Comparison of ENCODE assay signal across 10 cellular contexts in the genomic region with DNA sequence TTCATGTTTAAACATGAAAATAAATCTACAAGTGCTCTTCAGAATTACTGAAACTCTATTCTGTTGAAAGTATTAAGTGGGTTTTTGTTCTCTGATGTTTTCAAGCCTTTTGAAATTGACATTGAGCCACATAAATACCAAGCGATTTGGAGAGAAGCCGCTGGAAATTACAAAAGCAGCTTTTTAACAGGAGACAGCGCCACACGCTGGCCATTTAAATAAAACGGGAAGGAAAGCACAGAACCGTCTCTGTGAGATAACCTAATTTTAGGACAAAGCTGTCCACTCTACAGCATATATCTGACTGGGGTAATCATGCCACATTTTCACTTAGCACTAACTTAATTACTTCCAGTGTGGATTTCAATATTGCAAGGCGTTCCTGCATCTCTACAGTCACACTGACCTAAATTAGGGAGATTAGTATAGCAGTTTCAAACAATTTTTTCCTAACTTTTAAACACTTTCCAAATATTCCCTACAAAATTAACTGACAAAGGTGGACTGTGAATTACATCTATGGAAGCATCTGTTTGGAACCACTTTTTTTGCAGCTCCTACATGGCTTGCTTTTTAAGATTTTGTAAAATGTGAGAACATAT. TPM values are rescaled to one million over a fixed set of nuclear protein-coding genes. Genes with fewer than 3 reads are reported as not detected.
A peak's percentile ranks its signal among the peaks of the same experiment; 100 is the strongest.
DNase-seq lines count a peak whose midpoint lies in the region; ATAC-seq, FAIRE-seq and TF ChIP-seq lines count a peak whose summit lies in the region.
"Had no signal": no experiment of that assay in that cellular context is flagged by ENCODE, and none has a peak within 500 bp of the region (broad histone marks: within the 10 kb centered on the region; RNA-seq: fewer than 3 reads in every experiment).

No MANE protein-coding gene starts in this region.

- in situ Hi-C loops in SK-MEL-5 (cut with HindIII; ENCODE audit: low pct_unique_long_range_greater_than_20kb, low sequenced_read_pairs): no loop called here

- no peak overlapping the region for H3K18ac ChIP-seq in H1 (ENCODE audit: extremely low read depth, low read length)

- POLR2A ChIA-PET in H1 (lab: Charles Lee; ENCODE audit: partially characterized antibody): no interaction called here

- H2AK5ac ChIP-seq in H1 (ENCODE audit: low read depth, low read length): no peak overlapping the region

- H2BK120ac ChIP-seq in H1 (replicated peaks; ENCODE audit: low read depth, low read length): no peak overlapping the region

- H3K56ac ChIP-seq in H1 (replicated peaks; ENCODE audit: insufficient read length, low read depth, low read length): no peak overlapping the region

- no peaks in the 10 kb centered on the region for H3K23me2 ChIP-seq in H1 (ENCODE audit: low read depth, low read length)

- no peak overlapping the region for H2BK15ac ChIP-seq in H1 (ENCODE audit: low read length)

- no peak overlapping the region for H3K4ac ChIP-seq in H1 (replicated peaks; ENCODE audit: insufficient read length, low read depth, low read length)

- peaks cover 11% of the 10 kb centered on the region for H3K27me3 Mint-ChIP-seq in neural crest cell (ENCODE audit: low read depth)
- H3K27me3 Mint-ChIP-seq: activated B cell treated with CpG ODN at 0.5 μM for 24 hours had no signal

- H3K9ac ChIP-seq in H1 (replicated peaks in 1 of 4; ENCODE audit: extremely low read depth in 1 of 4, low read depth in 3 of 4, low read length in 3 of 4): no peak overlapping the region; a peak in 1 of 7 replicates
- H3K9ac ChIP-seq: BLaER1 had no signal

- H3K4me3 Mint-ChIP-seq in neural crest cell: no peak overlapping the region
- H3K4me3 Mint-ChIP-seq: activated B cell treated with CpG ODN at 0.5 μM for 24 hours had no signal

- H4K20me1 ChIP-seq in H1 (replicated peaks in 1 of 2; ENCODE audit: control insufficient read depth in 1 of 2, insufficient read depth in 2 of 2, low read length in 2 of 2): no peaks in the 10 kb centered on the region
- H4K20me1 ChIP-seq: BLaER1 had no signal

- no peak overlapping the region for H2BK5ac ChIP-seq in H1 (ENCODE audit: low read depth, low read length)

- H3K23ac ChIP-seq in H1 (ENCODE audit: insufficient read length): no peak overlapping the region

- CTCF ChIA-PET in H1 (lab: Charles Lee; ENCODE audit: partially characterized antibody): interaction anchor here (0.5 to 2.5 kb wide), 7 partner anchors 12 to 723 kb away, joined by 3 to 7 read pairs (median 3); no protein-coding TSS in a partner anchor

- no peak overlapping the region for H2BK20ac ChIP-seq in H1 (ENCODE audit: low read length)

- no peak overlapping the region for H4K5ac ChIP-seq in H1 (ENCODE audit: insufficient read length, low read depth, low read length)

- no peak for ATAC-seq in HG02642 (IDR thresholded peaks at IDR 0.05; ENCODE audit: poor library complexity, unreplicated experiment)
- ATAC-seq in HG03442 (IDR thresholded peaks at IDR 0.05; ENCODE audit: unreplicated experiment): no peak

- H3K4me2 ChIP-seq in H1 (ENCODE audit: insufficient read depth in 1 of 2, low read depth in 2 of 2, low read length in 2 of 2): no peak overlapping the region
- H3K4me2 ChIP-seq: BLaER1 had no signal

- H3K27me3 ChIP-seq in HL-60 (ENCODE audit: insufficient read depth, poor library complexity, severe bottlenecking): no peaks in the 10 kb centered on the region
- H3K27me3 ChIP-seq in H1 (replicated peaks in 1 of 4; ENCODE audit: control insufficient read depth in 3 of 4, extremely low read depth in 1 of 4, insufficient read depth in 3 of 4, low read length in 3 of 4): no peaks in the 10 kb centered on the region

- no peaks in the 10 kb centered on the region for H3K9me3 Mint-ChIP-seq in neural crest cell
- H3K9me3 Mint-ChIP-seq: activated B cell treated with CpG ODN at 0.5 μM for 24 hours had no signal

- no peak overlapping the region for H4K91ac ChIP-seq in H1 (replicated peaks; ENCODE audit: insufficient read length, low read length)

- no peaks in the 10 kb centered on the region for H3K79me2 ChIP-seq in H1 (ENCODE audit: control insufficient read depth in 1 of 2, insufficient read depth in 2 of 2, low read length in 2 of 2)

- DNase-seq in DMS53 (lab: John Stamatoyannopoulos, UW): peak; percentile 56
- DNase-seq in DMS53 treated with DMSO at 0.1 percent for 48 hours (lab: John Stamatoyannopoulos, UW; ENCODE audit: unreplicated experiment): no peak
- peak in 1 of 2 experiments; percentile 35 for DNase-seq in HL-60 (ENCODE audit: low read depth in 1 of 2, low spot score in 1 of 2)
- peak; percentile 51 for DNase-seq in SK-MEL-5 (ENCODE audit: low read depth, low spot score)
- no peak for DNase-seq in H1 (ENCODE audit: low read depth in 1 of 2, low spot score in 2 of 2)
- DNase-seq in neural crest cell (ENCODE audit: low read depth, low spot score): peak; percentile 67
- DNase-seq: activated B cell treated with CpG ODN at 0.5 μM for 24 hours had no signal

- H3K36me3 Mint-ChIP-seq in neural crest cell (ENCODE audit: low read depth): no peaks in the 10 kb centered on the region

- H3K14ac ChIP-seq in H1 (ENCODE audit: insufficient read length): no peak overlapping the region

- H4K8ac ChIP-seq in H1 (ENCODE audit: extremely low read depth, insufficient read depth, low read length): no peak overlapping the region

- H3K36me3 ChIP-seq in H1 (ENCODE audit: control insufficient read depth in 2 of 4, insufficient read depth in 4 of 4, low read length in 3 of 4): no peaks in the 10 kb centered on the region
- H3K36me3 ChIP-seq: BLaER1 had no signal

- peak; percentile 24 for TF ChIP-seq CTCF in HL-60 (IDR thresholded peaks at IDR 0.05; ENCODE audit: insufficient read depth, low read length)
- TF ChIP-seq CTCF in H1 (IDR thresholded peaks at IDR 0.05; ENCODE audit: control extremely low read depth in 1 of 3, insufficient read depth in 1 of 3, low read depth in 1 of 3, low read length in 3 of 3): peak in 2 of 3 experiments; percentile 55 to 57; a peak in 3 of 4 replicates
- TF ChIP-seq CTCF in neural crest cell (conservative IDR thresholded peaks at IDR 0.05): peak; percentile 91

- no peak for TF ChIP-seq POLR2A in H1 (IDR thresholded peaks at IDR 0.05; ENCODE audit: control extremely low read depth in 1 of 2, low read depth in 2 of 2, low read length in 2 of 2)

- peak; percentile 65 for FAIRE-seq in H1 (lab: Jason Lieb, UNC)

- H3K27ac ChIP-seq in HL-60 (replicated peaks) (no peak overlapping the region), H1 (ENCODE audit: low read depth, low read length) (no peak overlapping the region)
- H3K27ac ChIP-seq: BLaER1 had no signal

- no peaks in the 10 kb centered on the region for H3K79me1 ChIP-seq in H1 (ENCODE audit: low read depth, low read length)

- 0% methylated on average over 7 of the region's 7 CpGs; no CpG with 5 or more reads in 1 of the 2 experiments for WGBS in H1 (ENCODE audit: extremely low coverage in 1 of 2, insufficient coverage in 1 of 2, insufficient read length in 1 of 2, insufficient replicate concordance in 2 of 2, low coverage in 1 of 2, low lambda C conversion rate in 2 of 2, missing lambda C conversion rate in 1 of 2), 2 experiments

- H3K4me3 ChIP-seq in HL-60 (replicated peaks; ENCODE audit: insufficient read depth, low read length): no peak overlapping the region
- H3K4me3 ChIP-seq in H1 (ENCODE audit: extremely low read depth in 1 of 4, insufficient read depth in 2 of 4, low read depth in 3 of 4, low read length in 4 of 4): no peak overlapping the region
- H3K4me3 ChIP-seq: BLaER1 had no signal

- TF ChIP-seq RAD21 in H1 (IDR thresholded peaks at IDR 0.05 in 1 of 2, conservative IDR thresholded peaks at IDR 0.05 in 1 of 2; ENCODE audit: low read depth in 2 of 2, low read length in 2 of 2): peak; percentile 70 to 78

- no peak overlapping the region for H2BK12ac ChIP-seq in H1 (ENCODE audit: low read depth, low read length)

- H2AFZ ChIP-seq in H1 (ENCODE audit: low read length): no peak overlapping the region

- peaks cover 15% of the 10 kb centered on the region for H3K4me1 Mint-ChIP-seq in neural crest cell
- H3K4me1 Mint-ChIP-seq: activated B cell treated with CpG ODN at 0.5 μM for 24 hours had no signal

- TF ChIP-seq EP300 in H1 (IDR thresholded peaks at IDR 0.05; ENCODE audit: borderline replicate concordance in 1 of 2, low read depth in 2 of 2, low read length in 2 of 2): no peak

- no peak overlapping the region for H3K27ac Mint-ChIP-seq in neural crest cell (ENCODE audit: unreplicated experiment)
- H3K27ac Mint-ChIP-seq: activated B cell treated with CpG ODN at 0.5 μM for 24 hours had no signal

- no peaks in the 10 kb centered on the region for H3K4me1 ChIP-seq in H1 (replicated peaks in 1 of 4; ENCODE audit: control insufficient read depth in 3 of 4, insufficient read depth in 4 of 4, low read length in 3 of 4)
- H3K4me1 ChIP-seq: BLaER1 had no signal

- no peaks in the 10 kb centered on the region for H3K9me3 ChIP-seq in H1 (ENCODE audit: insufficient read depth in 2 of 2, low read depth in 1 of 2, low read length in 1 of 2)
- H3K9me3 ChIP-seq: BLaER1 had no signal

TF ChIP-seq in H1, 55 proteins besides CTCF, POLR2A, EP300 and RAD21 (continues in another document):
- TF ChIP-seq CHD2 (IDR thresholded peaks at IDR 0.05; ENCODE audit: low read length) (no peak), HDAC2 (IDR thresholded peaks at IDR 0.05; ENCODE audit: borderline replicate concordance in 1 of 2, low read depth in 2 of 2, low read length in 2 of 2) (no peak), SIRT6 (IDR thresholded peaks at IDR 0.05; ENCODE audit: low read length) (no peak)

RNA-seq across cellular contexts. Expression of a gene that starts 6.8 kb away (rescaled TPM):
- not detected in 2 replicates for total RNA-seq in SK-MEL-5 (2014; rRNA removed; shearing (Covaris generic))
- 0.01 and 0.06 TPM in 2 replicates for polyA plus RNA-seq in SK-MEL-5 (2015; cell fraction: cytosol; rRNA removed)
- not detected in 2 replicates for polyA plus RNA-seq in SK-MEL-5 (2015; cell fraction: nucleus; rRNA removed)
- total RNA-seq in H1 (2021; fragmentation: NEBNext Ultra II Directional; extraction: Animal tissue kit (Norgen Biotek cat#: 25700)): 57.8 and 59.0 TPM in 2 replicates
- polyA plus RNA-seq in H1 (2011; rRNA removed): 20.6 and 34.4 TPM in 2 replicates
- 29.0 TPM for polyA plus RNA-seq in H1 (2011; cell fraction: cytosol; rRNA removed)
- 39.7 TPM for polyA plus RNA-seq in H1 (2011; cell fraction: nucleus; rRNA removed)
- 26.4 to 40.0 TPM (median 32.5 TPM) in 4 replicates for polyA plus RNA-seq in H1 (2012, experiment 1 of 2)
- polyA plus RNA-seq in H1 (2012, experiment 2 of 2): 15.0 TPM
- polyA plus RNA-seq in H1 (2013, experiment 1 of 2): 82.8 TPM
- polyA plus RNA-seq in H1 (2013, experiment 2 of 2): 89.3 TPM
- 89.8 and 138 TPM in 2 replicates for polyA minus RNA-seq in H1 (2011; rRNA and poly(A)+ RNA removed)
- 31.1 TPM for polyA minus RNA-seq in H1 (2011; cell fraction: cytosol; rRNA and poly(A)+ RNA removed)
- 81.6 TPM for polyA minus RNA-seq in H1 (2011; cell fraction: nucleus; rRNA and poly(A)+ RNA removed)
- total RNA-seq in neural crest cell: 18.1 and 18.8 TPM in 2 replicates

Comparison
In these comparisons a context has a peak if more than half of its experiments do, and no peak if none do; other contexts are left out.
1. DNase-seq: peak in DMS53 (single experiment), SK-MEL-5 (single experiment) and neural crest cell (single experiment); none in DMS53 treated with DMSO at 0.1 percent for 48 hours (single experiment) and H1 (0 of 2).
2. CTCF ChIP-seq: peak in every context shown above with its lines; median percentile 91 in neural crest cell; 56 in H1; 24 in HL-60.
3. RNA of a gene that starts 6.8 kb away (total RNA-seq): 57.8 to 59.0 TPM in H1 and 18.1 to 18.8 TPM in neural crest cell; not detected in SK-MEL-5; every median in the first group is over 10 times any median in the second.